Comparison of ENCODE assay signal across 30 cellular contexts in the genomic region with DNA sequence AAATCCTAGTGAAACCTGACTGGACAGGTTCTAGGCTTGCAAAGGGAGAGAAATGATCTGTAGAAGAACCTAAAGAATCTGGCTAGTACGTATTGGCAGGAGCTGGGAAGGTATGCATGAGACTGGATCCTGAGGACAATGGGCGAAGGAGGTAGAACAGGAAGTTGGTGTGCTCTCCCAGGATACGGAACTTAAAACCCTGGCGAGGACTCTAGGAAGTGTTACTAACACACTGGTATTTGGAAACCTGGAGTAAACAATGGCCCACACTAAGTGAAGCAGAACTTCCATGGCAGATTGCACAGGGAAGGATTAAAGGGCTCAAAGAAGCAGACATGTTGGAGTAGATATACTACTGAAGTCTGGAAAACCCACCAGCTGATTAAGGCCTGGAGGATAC. TPM values are rescaled to one million over a fixed set of nuclear protein-coding genes. Genes with fewer than 3 reads are reported as not detected.
"Had no signal": no experiment of that assay in that cellular context is flagged by ENCODE, and none has a peak within 500 bp of the region (broad histone marks: within the 10 kb centered on the region; RNA-seq: fewer than 3 reads in every experiment).

No MANE protein-coding gene starts in this region.

- H3K36me3 ChIP-seq: brain microvascular endothelial cell, cardiac muscle cell, colonic mucosa, esophagus muscularis mucosa, gastroesophageal sphincter, WERI-Rb-1 had no signal

- H3K4me3 Mint-ChIP-seq: activated B cell treated with CpG ODN at 0.5 μM for 24 hours; activated CD8-positive, alpha-beta T cell treated with anti-CD3 and anti-CD28 coated beads for 36 hours; activated naive CD8-positive, alpha-beta T cell; activated T-cell treated with anti-CD3 and anti-CD28 coated beads, Interleukin-2, amount 50 U/mL, for 4 hours; activated T-helper 17 cell treated with anti-CD3 and anti-CD28 coated beads, Interleukin-2, amount 50 U/mL, for 72 hours; T-helper 17 cell; T-helper 2 cell treated with Interferon-gamma antibody and Interleukin-4, amounts not matched to agents 5 μg/mL and 100 μg/mL, for 36 hours had no signal

- H3K27ac Mint-ChIP-seq: activated B cell treated with CpG ODN at 0.5 μM for 24 hours; activated CD8-positive, alpha-beta T cell treated with anti-CD3 and anti-CD28 coated beads for 36 hours; activated naive CD8-positive, alpha-beta T cell; activated T-helper 17 cell treated with anti-CD3 and anti-CD28 coated beads, Interleukin-2, amount 50 U/mL, for 72 hours; T-helper 17 cell; T-helper 2 cell treated with Interferon-gamma antibody and Interleukin-4, amounts not matched to agents 5 μg/mL and 100 μg/mL, for 36 hours had no signal

- H3K27ac ChIP-seq: brain microvascular endothelial cell, cardiac muscle cell, colonic mucosa, esophagus muscularis mucosa, gastroesophageal sphincter, WERI-Rb-1 had no signal

- H3K36me3 Mint-ChIP-seq: activated naive CD8-positive, alpha-beta T cell had no signal

- DNase-seq: activated B cell treated with CpG ODN at 0.5 μM for 24 hours; activated CD4-positive, alpha-beta T cell treated with anti-CD3 and anti-CD28 coated beads for 48 hours; activated CD4-positive, alpha-beta T cell treated with anti-CD3 and anti-CD28 coated beads, Interleukin-2, amount 50 U/mL, for 1 hour; activated CD4-positive, alpha-beta T cell treated with anti-CD3 and anti-CD28 coated beads, Interleukin-2, amount 50 U/mL, for 48 hours; activated CD8-positive, alpha-beta T cell treated with anti-CD3 and anti-CD28 coated beads for 36 hours; activated effector memory CD4-positive, alpha-beta T cell treated with Interleukin-2 at 50 U/mL for 16 hours; activated gamma-delta T cell treated with Interleukin-2 at 50 U/mL for 16 hours; activated naive CD4-positive, alpha-beta T cell treated with anti-CD3 and anti-CD28 coated beads, Interleukin-2, amount 50 U/mL, for 16 hours; activated naive CD4-positive, alpha-beta T cell treated with Interleukin-2 at 50 U/mL for 16 hours; activated T-cell treated with anti-CD3 and anti-CD28 coated beads, Interleukin-2, amount 50 U/mL, for 4 hours; amniotic stem cell; anterior cingulate cortex; brain microvascular endothelial cell; central memory CD4-positive, alpha-beta T cell; cerebellar nuclear complex; colonic mucosa; effector CD8-positive, alpha-beta T cell; foreskin melanocyte; T-helper 1 cell; T-helper 17 cell; T1000; WERI-Rb-1 had no signal

- H3K4me3 ChIP-seq: cardiac muscle cell, colonic mucosa, esophagus muscularis mucosa, gastroesophageal sphincter had no signal

- H3K4me1 ChIP-seq: colonic mucosa, esophagus muscularis mucosa, gastroesophageal sphincter had no signal

- H3K9me3 Mint-ChIP-seq: activated B cell treated with CpG ODN at 0.5 μM for 24 hours; activated CD8-positive, alpha-beta T cell treated with anti-CD3 and anti-CD28 coated beads for 36 hours; activated T-cell treated with anti-CD3 and anti-CD28 coated beads, Interleukin-2, amount 50 U/mL, for 4 hours; activated T-helper 17 cell treated with anti-CD3 and anti-CD28 coated beads, Interleukin-2, amount 50 U/mL, for 72 hours; T-helper 2 cell treated with Interferon-gamma antibody and Interleukin-4, amounts not matched to agents 5 μg/mL and 100 μg/mL, for 36 hours had no signal

- H3K27me3 Mint-ChIP-seq: activated B cell treated with CpG ODN at 0.5 μM for 24 hours; activated CD8-positive, alpha-beta T cell treated with anti-CD3 and anti-CD28 coated beads for 36 hours; activated naive CD8-positive, alpha-beta T cell; activated T-helper 17 cell treated with anti-CD3 and anti-CD28 coated beads, Interleukin-2, amount 50 U/mL, for 72 hours; T-helper 17 cell had no signal

- H3K9me3 ChIP-seq: colonic mucosa, esophagus muscularis mucosa, gastroesophageal sphincter had no signal

- H3K4me1 Mint-ChIP-seq: activated B cell treated with CpG ODN at 0.5 μM for 24 hours; activated T-helper 17 cell treated with anti-CD3 and anti-CD28 coated beads, Interleukin-2, amount 50 U/mL, for 72 hours; T-helper 17 cell had no signal

- H3K27me3 ChIP-seq: brain microvascular endothelial cell, cardiac muscle cell, colonic mucosa, esophagus muscularis mucosa, gastroesophageal sphincter had no signal

- ATAC-seq: activated CD4-positive, CD25-positive, alpha-beta regulatory T cell treated with anti-CD3 and anti-CD28 coated beads, Interleukin-2, amount 50 U/mL, for 24 hours; activated CD8-positive, alpha-beta T cell treated with anti-CD3 and anti-CD28 coated beads for 36 hours; activated T-cell treated with anti-CD3 and anti-CD28 coated beads, Interleukin-2, amount 50 U/mL, for 4 hours; activated T-helper 17 cell treated with anti-CD3 and anti-CD28 coated beads, Interleukin-2, amount 50 U/mL, for 72 hours; gastroesophageal sphincter; T-helper 17 cell had no signal

RNA-seq across cellular contexts. Expression of a gene that starts 9.2 kb away (rescaled TPM):
- total RNA-seq: activated B cell treated with CpG ODN at 0.5 μM for 24 hours, fibroblast of villous mesenchyme had no signal
